Comparison of ENCODE assay signal across 8 cellular contexts in the genomic region with DNA sequence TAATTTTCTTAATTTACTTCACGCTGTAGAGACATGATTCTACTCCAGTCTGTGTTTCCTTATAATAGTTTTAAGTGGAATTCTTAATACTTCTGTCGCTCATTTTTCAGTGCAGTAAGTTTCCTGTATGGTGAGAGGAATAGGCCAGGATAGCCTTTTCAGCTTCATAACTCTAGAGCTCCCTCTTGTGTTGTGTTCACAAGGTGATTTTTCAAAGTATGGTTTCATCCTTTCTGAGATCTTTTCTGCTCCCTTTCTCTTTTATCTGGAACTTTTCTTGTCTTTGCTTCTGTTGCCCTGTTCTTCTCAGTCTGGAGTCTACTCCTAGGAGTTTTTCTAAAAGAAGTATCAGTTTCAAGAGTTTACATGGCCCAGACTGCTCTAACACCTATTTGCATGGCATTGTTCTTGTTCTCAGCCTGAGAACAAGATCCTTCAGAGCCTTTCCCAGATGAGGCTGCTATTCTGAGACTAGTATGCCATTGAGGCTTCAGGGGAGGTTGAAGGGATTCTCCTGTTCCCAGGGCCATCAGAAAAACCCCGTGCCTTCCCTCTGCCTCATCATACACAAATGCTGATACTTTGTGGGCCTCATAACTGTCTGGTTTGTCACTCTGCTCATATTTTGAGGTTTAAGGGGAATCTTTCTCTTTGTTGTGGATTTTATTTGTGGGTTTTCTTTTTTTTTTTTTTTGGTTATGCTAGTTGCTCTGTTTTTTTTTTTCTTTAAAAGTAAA. TPM values are rescaled to one million over a fixed set of nuclear protein-coding genes. Genes with fewer than 3 reads are reported as not detected.
DNase-seq lines count a peak whose midpoint lies in the region; ATAC-seq and TF ChIP-seq lines count a peak whose summit lies in the region.

No MANE protein-coding gene starts in this region.

- TF ChIP-seq CTCF in AG09319 (IDR thresholded peaks at IDR 0.05; ENCODE audit: low read depth, low read length), result peak; percentile 70
- TF ChIP-seq CTCF in GM12873 (IDR thresholded peaks at IDR 0.05; ENCODE audit: insufficient read depth, low read depth, low read length, missing control alignments), result peak; percentile 72
- TF ChIP-seq CTCF in fibroblast of villous mesenchyme (IDR thresholded peaks at IDR 0.05; ENCODE audit: insufficient read depth, low read depth, low read length), result peak; percentile 76

- H3K27ac Mint-ChIP-seq in T-helper 17 cell, result peak overlapping the region; percentile 39

- no peak overlapping the region for H3K4me3 ChIP-seq in fibroblast of villous mesenchyme (ENCODE audit: low read depth, low read length)

- no peaks in the 10 kb centered on the region for H3K27me3 Mint-ChIP-seq in T-helper 17 cell

- H3K9me3 ChIP-seq in T-helper 17 cell (ENCODE audit: control insufficient read depth, low read length, poor library complexity, severe bottlenecking), result no peaks in the 10 kb centered on the region

- peak overlapping the region; percentile 53 for H3K4me3 Mint-ChIP-seq in T-helper 17 cell

- peak; percentile 92 for ATAC-seq in T-helper 17 cell
- no peak for ATAC-seq in GM21515 (IDR thresholded peaks at IDR 0.05; ENCODE audit: unreplicated experiment)

- in situ Hi-C loops in KBM-7 (cut with MboI; ENCODE audit: low pct_unique_long_range_greater_than_20kb, low sequenced_read_pairs), result no loop called here

- H3K36me3 Mint-ChIP-seq in T-helper 17 cell (ENCODE audit: low read depth), result peaks cover 6% of the 10 kb centered on the region

- DNase-seq in AG09319 (ENCODE audit: extremely low read depth, low read depth) (no peak), KBM-7 (peak; percentile 62), T-helper 17 cell (no peak), fibroblast of villous mesenchyme (ENCODE audit: low read depth) (peak; percentile 66), pons (ENCODE audit: low spot score) (peak; percentile 63)
- no peak for DNase-seq in stimulated activated CD4-positive, alpha-beta T cell treated with anti-CD3 and anti-CD28 coated beads, Interleukin-4, amount 100 ng/mL, for 4 hours

- H3K4me1 Mint-ChIP-seq in T-helper 17 cell, result peaks cover 14% of the 10 kb centered on the region

RNA-seq across cellular contexts. Expression of gene NET1, which starts 21.8 kb away (rescaled TPM):
- 10 to 100 TPM; 10.5 to 16.1 TPM for total RNA-seq in T-helper 17 cell
- 17.7 and 23.3 TPM in 2 replicates for total RNA-seq in fibroblast of villous mesenchyme

RNA-seq across cellular contexts. Expression of gene TUBAL3, which starts 29.6 kb away (rescaled TPM):
- total RNA-seq in T-helper 17 cell (not detected), fibroblast of villous mesenchyme (not detected in 2 replicates)

Comparison
In these comparisons a context has a peak if more than half of its experiments do, and no peak if none do; other contexts are left out.
1. DNase-seq: peak in KBM-7 (single experiment), fibroblast of villous mesenchyme (single experiment) and pons (single experiment); none in AG09319 (single experiment), T-helper 17 cell (0 of 3) and stimulated activated CD4-positive, alpha-beta T cell treated with anti-CD3 and anti-CD28 coated beads, Interleukin-4, amount 100 ng/mL, for 4 hours (0 of 2).
2. Peak in every context shown above with its lines, with median percentiles within 50 percentile points of each other: CTCF ChIP-seq.